Comparison of ENCODE assay signal across 30 cellular contexts in the genomic region with DNA sequence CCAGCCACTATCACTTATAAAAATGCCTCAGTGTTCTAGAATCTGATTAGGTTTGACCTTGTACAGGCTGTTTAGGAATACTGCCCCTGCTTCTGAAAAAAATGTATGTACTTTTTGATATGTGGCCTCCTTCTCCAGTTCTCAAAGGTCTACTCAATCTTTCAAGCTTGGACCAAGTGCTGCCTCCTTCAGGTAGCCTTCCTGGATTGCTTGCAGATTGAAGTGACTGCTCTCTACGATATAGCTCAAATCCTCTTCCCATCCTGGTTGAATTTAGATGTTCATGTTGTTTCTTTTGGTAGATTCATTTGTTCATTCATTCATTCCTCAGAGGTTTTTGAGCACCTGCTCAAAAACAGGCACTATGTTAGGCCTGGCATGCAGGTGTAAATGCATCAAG.
"Had no signal": no experiment of that assay in that cellular context is flagged by ENCODE, and none has a peak within 500 bp of the region (broad histone marks: within the 10 kb centered on the region; RNA-seq: fewer than 3 reads in every experiment).

No MANE protein-coding gene starts in this region.

- H3K4me3 ChIP-seq: ascending aorta, breast epithelium, cardiac muscle cell, colonic mucosa, esophagus squamous epithelium, gastroesophageal sphincter, heart right ventricle had no signal

- H3K27ac ChIP-seq: ascending aorta, breast epithelium, cardiac muscle cell, colonic mucosa, epithelial cell of prostate, esophagus squamous epithelium, gastroesophageal sphincter, heart right ventricle had no signal

- H3K36me3 ChIP-seq: ascending aorta, breast epithelium, cardiac muscle cell, colonic mucosa, esophagus squamous epithelium, gastroesophageal sphincter, heart right ventricle had no signal

- ATAC-seq: activated naive CD4-positive, alpha-beta T cell treated with anti-CD3 and anti-CD28 coated beads, Interleukin-2, amount 50 U/mL, for 72 hours; activated T-cell treated with anti-CD3 and anti-CD28 coated beads, Interleukin-2, amount 50 U/mL, for 72 hours; gastroesophageal sphincter; heart right ventricle had no signal

- H3K9me3 ChIP-seq: ascending aorta, colonic mucosa, esophagus squamous epithelium, gastroesophageal sphincter had no signal

- FAIRE-seq: endometrium, endothelial cell of umbilical vein had no signal

- DNase-seq: activated CD4-positive, alpha-beta memory T cell treated with anti-CD3 and anti-CD28 coated beads, Interleukin-2, amount 10 ng/mL, durations not matched to agents 7 days and 5 days; activated CD4-positive, alpha-beta T cell treated with anti-CD3 and anti-CD28 coated beads for 1 hour; activated CD4-positive, alpha-beta T cell treated with anti-CD3 and anti-CD28 coated beads for 4 hours; activated CD4-positive, alpha-beta T cell treated with anti-CD3 and anti-CD28 coated beads, Interleukin-2, amount 10 ng/mL, durations not matched to agents 7 days and 5 days; activated CD4-positive, alpha-beta T cell treated with anti-CD3 and anti-CD28 coated beads, Interleukin-2, amount 50 U/mL, for 4 hours; activated CD4-positive, CD25-positive, alpha-beta regulatory T cell; activated CD8-positive, alpha-beta memory T cell treated with anti-CD3 and anti-CD28 coated beads, Interleukin-2, amount 50 U/mL, for 48 hours; activated gamma-delta T cell; activated naive CD4-positive, alpha-beta T cell; activated naive CD4-positive, alpha-beta T cell treated with anti-CD3 and anti-CD28 coated beads, Interleukin-2, amount 10 ng/mL, durations not matched to agents 7 days and 5 days; activated naive CD8-positive, alpha-beta T cell treated with anti-CD3 and anti-CD28 coated beads, Interleukin-2, amount 10 ng/mL, durations not matched to agents 7 days and 5 days; activated T-cell treated with anti-CD3 and anti-CD28 coated beads for 4 hours; activated T-cell treated with anti-CD3 and anti-CD28 coated beads, Interleukin-2, amount 50 U/mL, for 24 hours; activated T-cell treated with anti-CD3 and anti-CD28 coated beads, Interleukin-2, amount 50 U/mL, for 72 hours; central memory CD4-positive, alpha-beta T cell; cerebellar nuclear complex; colonic mucosa; effector CD8-positive, alpha-beta T cell; esophagus squamous epithelium; foreskin melanocyte; heart right ventricle; T-helper 2 cell had no signal

- H3K4me1 ChIP-seq: ascending aorta, breast epithelium, colonic mucosa, esophagus squamous epithelium, gastroesophageal sphincter, heart right ventricle had no signal

- H3K27me3 ChIP-seq: ascending aorta, cardiac muscle cell, colonic mucosa, esophagus squamous epithelium had no signal
